In genomic region chr1:10399487-10399917, GRCh38 we compare ENCODE assay signal across 8 cellular contexts. TPM values are rescaled to one million over a fixed set of nuclear protein-coding genes. Genes with fewer than 3 reads are reported as not detected.
A peak's percentile ranks its signal among the peaks of the same experiment; 100 is the strongest.
DNase-seq lines count a peak whose midpoint lies in the region; ATAC-seq and TF ChIP-seq lines count a peak whose summit lies in the region.

No MANE protein-coding gene starts in this region.

- TF ChIP-seq EP300 in neural cell (conservative IDR thresholded peaks at IDR 0.05; ENCODE audit: poor library complexity, severe bottlenecking): no peak

- POLR2A ChIA-PET in BJ (lab: Charles Lee): interaction anchor here (2.7 kb wide), 1 partner anchor 12 kb away, joined by 9 read pairs; no protein-coding TSS in a partner anchor
- POLR2A ChIA-PET in activated CD4-positive, alpha-beta memory T cell treated with anti-CD3 and anti-CD28 coated beads for 36 hours (lab: Charles Lee): no interaction called here

- H2AFZ ChIP-seq in neural cell (ENCODE audit: low read depth, low read length): peak overlapping the region; percentile 37

- TF ChIP-seq CTCF in BJ (IDR thresholded peaks at IDR 0.05; ENCODE audit: insufficient read depth, low read depth, low read length): no peak
- no peak for TF ChIP-seq CTCF in fibroblast of pulmonary artery (IDR thresholded peaks at IDR 0.05; ENCODE audit: low read length, missing control alignments)
- TF ChIP-seq CTCF in neural cell (IDR thresholded peaks at IDR 0.05; ENCODE audit: poor library complexity, severe bottlenecking): no peak

- ATAC-seq in GM21825 (IDR thresholded peaks at IDR 0.05; ENCODE audit: unreplicated experiment) (peak; percentile 3), GM18858 (IDR thresholded peaks at IDR 0.05; ENCODE audit: unreplicated experiment) (no peak), HG02571 (IDR thresholded peaks at IDR 0.05; ENCODE audit: unreplicated experiment) (no peak)

- H3K4me3 ChIP-seq in BJ (ENCODE audit: low read depth, low read length): peak overlapping the region; percentile 78
- peak overlapping the region; percentile 90 for H3K4me3 ChIP-seq in fibroblast of pulmonary artery (replicated peaks; ENCODE audit: low read depth, low read length)
- H3K4me3 ChIP-seq in neural cell (ENCODE audit: low read length): peak overlapping the region; percentile 99

- intact Hi-C loops in activated CD4-positive, alpha-beta memory T cell treated with anti-CD3 and anti-CD28 coated beads for 36 hours (cut with micrococcal nuclease): loop anchor here (2.0 kb wide), 2 partner anchors 75 to 367 kb away; partner anchors contain the start of genes PEX14 and UBE4B

- DNase-seq in BJ (ENCODE audit: low read depth) (no peak), fibroblast of pulmonary artery (ENCODE audit: low read depth) (peak; percentile 49), NCI-H446 treated with DMSO at 0.1 percent for 48 hours (lab: John Stamatoyannopoulos, UW) (no peak)
- DNase-seq in activated CD4-positive, alpha-beta memory T cell treated with anti-CD3 and anti-CD28 coated beads for 36 hours: no peak

- H3K4me3 Mint-ChIP-seq in activated CD4-positive, alpha-beta memory T cell treated with anti-CD3 and anti-CD28 coated beads for 36 hours: peak overlapping the region; percentile 84

- H3K4me2 ChIP-seq in neural cell (ENCODE audit: low read length): peak overlapping the region; percentile 63

- H3K27ac ChIP-seq in neural cell (ENCODE audit: low read length): peak overlapping the region; percentile 81

- H3K27me3 Mint-ChIP-seq in activated CD4-positive, alpha-beta memory T cell treated with anti-CD3 and anti-CD28 coated beads for 36 hours: no peaks in the 10 kb centered on the region

- no peaks in the 10 kb centered on the region for H3K9me3 ChIP-seq in neural cell (ENCODE audit: low read length)

- CTCF ChIA-PET in BJ (lab: Yijun Ruan, JAX): interaction anchor here (1.0 to 2.1 kb wide), 8 partner anchors 12 to 189 kb away, joined by 3 to 10 read pairs (median 5); partner anchors contain the start of genes CENPS and KIF1B
- CTCF ChIA-PET in activated CD4-positive, alpha-beta memory T cell treated with anti-CD3 and anti-CD28 coated beads for 36 hours (lab: Charles Lee): interaction anchor here (0.7 to 1.8 kb wide), 5 partner anchors 11 to 189 kb away, joined by 3 to 7 read pairs (median 4); partner anchors contain the start of genes CENPS and KIF1B

- H3K36me3 Mint-ChIP-seq in activated CD4-positive, alpha-beta memory T cell treated with anti-CD3 and anti-CD28 coated beads for 36 hours: peaks cover 21% of the 10 kb centered on the region

- no peaks in the 10 kb centered on the region for H3K9me3 Mint-ChIP-seq in activated CD4-positive, alpha-beta memory T cell treated with anti-CD3 and anti-CD28 coated beads for 36 hours

- peaks cover 25% of the 10 kb centered on the region for H3K4me1 Mint-ChIP-seq in activated CD4-positive, alpha-beta memory T cell treated with anti-CD3 and anti-CD28 coated beads for 36 hours (ENCODE audit: low read depth)

- H3K79me2 ChIP-seq in neural cell (replicated peaks; ENCODE audit: insufficient read depth, low read length): peaks cover 28% of the 10 kb centered on the region

- no peaks in the 10 kb centered on the region for H3F3A ChIP-seq in neural cell (ENCODE audit: insufficient read depth, low read length, poor library complexity, severe bottlenecking)

- H3K9me2 ChIP-seq in neural cell (ENCODE audit: insufficient read depth, low read length): no peaks in the 10 kb centered on the region

- no peak for TF ChIP-seq RAD21 in neural cell (conservative IDR thresholded peaks at IDR 0.05)

- H3K27me3 ChIP-seq in BJ (ENCODE audit: control insufficient read depth, insufficient read depth, low read length) (no peaks in the 10 kb centered on the region), neural cell (ENCODE audit: insufficient read depth, low read depth, low read length) (no peaks in the 10 kb centered on the region)

- peak overlapping the region; percentile 85 for H3K9ac ChIP-seq in neural cell (ENCODE audit: low read length)

- H4K20me1 ChIP-seq in neural cell (ENCODE audit: insufficient read depth): no peaks in the 10 kb centered on the region

- H3K27ac Mint-ChIP-seq in activated CD4-positive, alpha-beta memory T cell treated with anti-CD3 and anti-CD28 coated beads for 36 hours: peak overlapping the region; percentile 55

- H3K36me3 ChIP-seq in BJ (ENCODE audit: control insufficient read depth, insufficient read depth, low read length) (peaks cover 2% of the 10 kb centered on the region; the same call in 1 of the 2 replicates), neural cell (ENCODE audit: insufficient read depth, low read length) (no peaks in the 10 kb centered on the region)

TF ChIP-seq in neural cell, 6 proteins besides CTCF, POLR2A, EP300 and RAD21:
- TF ChIP-seq REST (IDR thresholded peaks at IDR 0.05; ENCODE audit: borderline replicate concordance) (peak; percentile 13), EZH2 (IDR thresholded peaks at IDR 0.05; ENCODE audit: borderline replicate concordance, insufficient read depth, low read length, poor library complexity, severe bottlenecking) (no peak), SMC3 (conservative IDR thresholded peaks at IDR 0.05; ENCODE audit: poor library complexity) (no peak), POLR2AphosphoS5 (IDR thresholded peaks at IDR 0.05) (peak; percentile 29)
TF ChIP-seq in neural cell: peak in this region for 2.

RNA-seq across cellular contexts. Expression of gene PGD, which starts 0.6 kb away (rescaled TPM):
- 78.3 and 88.8 TPM in 2 replicates for polyA plus RNA-seq in BJ (2011; rRNA removed)
- polyA minus RNA-seq in BJ (2011; rRNA and poly(A)+ RNA removed): 77.4 and 82.8 TPM in 2 replicates
- 10 to 100 TPM; 94.6 to 96.7 TPM for total RNA-seq in activated CD4-positive, alpha-beta memory T cell treated with anti-CD3 and anti-CD28 coated beads for 36 hours
- 108 and 113 TPM in 2 replicates for polyA plus RNA-seq in neural cell
- 111 and 121 TPM in 2 replicates for polyA minus RNA-seq in neural cell

RNA-seq across cellular contexts. Expression of gene CENPS, which starts 30.7 kb away (rescaled TPM):
- polyA plus RNA-seq in BJ (2011; rRNA removed): 8.5 and 9.6 TPM in 2 replicates
- 2.3 and 3.9 TPM in 2 replicates for polyA minus RNA-seq in BJ (2011; rRNA and poly(A)+ RNA removed)
- total RNA-seq in activated CD4-positive, alpha-beta memory T cell treated with anti-CD3 and anti-CD28 coated beads for 36 hours: 10 to 100 TPM; 20.0 to 22.7 TPM
- 16.5 and 27.8 TPM in 2 replicates for polyA plus RNA-seq in neural cell
- polyA minus RNA-seq in neural cell: 17.1 and 21.2 TPM in 2 replicates

RNA-seq across cellular contexts. Expression of gene CORT, which starts 50.3 kb away (rescaled TPM):
- polyA plus RNA-seq in BJ (2011; rRNA removed): 0.12 TPM in 1 of 2 replicates, not detected in the other
- not detected in 2 replicates for polyA minus RNA-seq in BJ (2011; rRNA and poly(A)+ RNA removed)
- total RNA-seq in activated CD4-positive, alpha-beta memory T cell treated with anti-CD3 and anti-CD28 coated beads for 36 hours: under 1 TPM in 1 of 2 experiments, not detected in 1; 0.36 TPM
- 0.46 and 0.81 TPM in 2 replicates for polyA plus RNA-seq in neural cell
- 0.97 and 1.5 TPM in 2 replicates for polyA minus RNA-seq in neural cell
